Comparison of ENCODE assay signal across 8 cellular contexts in the genomic region with DNA sequence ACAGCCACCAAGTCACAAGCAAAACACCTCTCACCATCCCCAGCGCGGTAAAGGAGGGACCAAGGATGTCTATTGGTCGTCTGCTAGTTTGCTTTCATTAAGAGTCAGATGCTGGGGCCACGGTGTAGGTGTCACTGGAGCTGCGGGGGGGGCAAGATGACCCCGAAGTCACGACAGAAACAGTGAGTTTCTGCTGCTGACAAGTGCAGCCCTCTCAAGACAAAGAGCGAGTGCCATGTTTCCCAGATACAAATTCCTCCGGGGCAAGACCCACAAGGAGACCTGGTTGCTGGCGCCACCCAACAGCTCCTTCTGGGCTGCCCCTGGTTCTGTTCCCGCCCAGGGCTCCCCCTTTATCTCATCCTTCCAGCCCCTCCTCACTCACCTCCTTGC. TPM values are rescaled to one million over a fixed set of nuclear protein-coding genes. Genes with fewer than 3 reads are reported as not detected.
DNase-seq lines count a peak whose midpoint lies in the region; ATAC-seq, FAIRE-seq and TF ChIP-seq lines count a peak whose summit lies in the region.

No MANE protein-coding gene starts in this region.

- peak overlapping the region; percentile 85 to 96 for H3K9ac ChIP-seq in K562 (ENCODE audit: insufficient read depth in 1 of 2, low read depth in 2 of 2, low read length in 2 of 2)
- peak overlapping the region; percentile 82 to 90 for H3K9ac ChIP-seq in kidney (ENCODE audit: low read length in 2 of 2)

- FAIRE-seq in K562 (lab: Jason Lieb, UNC) (no peak), kidney (lab: Jason Lieb, UNC) (no peak)

- no peak for TF ChIP-seq POLR2A in K562 (conservative IDR thresholded peaks at IDR 0.05)

- in situ Hi-C loops in K562 (cut with MboI): no loop called here

- H3K4me1 ChIP-seq in K562 (replicated peaks in 1 of 2; ENCODE audit: control insufficient read depth in 2 of 2, insufficient read depth in 2 of 2, low read length in 2 of 2): peaks cover 2 to 8% of the 10 kb centered on the region in 2 experiments; a peak in 4 of 5 replicates
- no peaks in the 10 kb centered on the region for H3K4me1 ChIP-seq in kidney (ENCODE audit: control insufficient read depth in 1 of 2, insufficient read depth in 1 of 2, low read depth in 1 of 2, low read length in 2 of 2)

- 0% methylated on average over 8 of the region's 11 CpGs for WGBS in K562 (ENCODE audit: insufficient coverage, low coverage, missing lambda C conversion rate)

- BruUV-seq in K562 (replicated peaks; lab: Mats Ljungman, UMichigan): TSS peak; percentile 62

- no peak for TF ChIP-seq EP300 in K562 (IDR thresholded peaks at IDR 0.05; ENCODE audit: low read length)

- no peak for TF ChIP-seq RAD21 in K562 (CRISPR knock-in tag; conservative IDR thresholded peaks at IDR 0.05 in 1 of 2, IDR thresholded peaks at IDR 0.05 in 1 of 2)

- H3K4me3 ChIP-seq in GM12875 (ENCODE audit: low read depth, low read length): peak overlapping the region; percentile 95
- H3K4me3 ChIP-seq in K562: peak overlapping the region; percentile 99
- peak overlapping the region; percentile 70 to 86 for H3K4me3 ChIP-seq in kidney (ENCODE audit: low read length in 2 of 2)

- TF ChIP-seq CTCF in GM12875 (IDR thresholded peaks at IDR 0.05; ENCODE audit: borderline replicate concordance, insufficient read depth, low read depth, low read length) (no peak), K562 (IDR thresholded peaks at IDR 0.05 in 2 of 3, conservative IDR thresholded peaks at IDR 0.05 in 1 of 3; ENCODE audit: insufficient read depth in 2 of 3, low read depth in 1 of 3, low read length in 3 of 3) (no peak), kidney (IDR thresholded peaks at IDR 0.05; ENCODE audit: borderline replicate concordance, extremely low read depth, insufficient read depth) (no peak)

- POLR2A ChIA-PET in K562 (lab: Yijun Ruan, JAX): interaction anchor here (0.6 to 0.9 kb wide), 3 partner anchors 9 to 139 kb away, joined by 3 read pairs; no protein-coding TSS in a partner anchor

- peak overlapping the region; percentile 91; the same call in 1 of the 2 replicates for H2AFZ ChIP-seq in K562 (ENCODE audit: low read depth, low read length)

- no peaks in the 10 kb centered on the region for H3K9me1 ChIP-seq in K562 (ENCODE audit: control insufficient read depth, insufficient read depth, low read length)

- peaks cover 29% of the 10 kb centered on the region for H3K79me2 ChIP-seq in K562 (ENCODE audit: control insufficient read depth, insufficient read depth, low read length)

- peak overlapping the region; percentile 90 for H3K4me2 ChIP-seq in K562 (ENCODE audit: insufficient read depth, low read length)

- H3K27ac ChIP-seq in K562 (ENCODE audit: extremely low read depth, low read depth, low read length) (peak overlapping the region; percentile 83), kidney (ENCODE audit: low read depth in 2 of 2, low read length in 2 of 2) (no peak overlapping the region)

- no peaks in the 10 kb centered on the region for H4K20me1 ChIP-seq in K562 (replicated peaks; ENCODE audit: control insufficient read depth, insufficient read depth, low read length)

- no peaks in the 10 kb centered on the region for H3K27me3 ChIP-seq in K562 (ENCODE audit: control insufficient read depth in 2 of 2, insufficient read depth in 2 of 2, low read length in 2 of 2)

- ATAC-seq in HG02852 (IDR thresholded peaks at IDR 0.05; ENCODE audit: unreplicated experiment) (peak; percentile 13), K562 (peak; percentile 62)

- CTCF ChIA-PET in K562 (lab: Yijun Ruan, JAX; ENCODE audit: low intra/inter-chr PET ratio): interaction anchor here (0.7 kb wide), 1 partner anchor 59 kb away, joined by 3 read pairs; no protein-coding TSS in a partner anchor

- no peaks in the 10 kb centered on the region for H3K9me3 ChIP-seq in K562 (replicated peaks; ENCODE audit: control insufficient read depth, insufficient read depth, low read depth, low read length)
- no peaks in the 10 kb centered on the region for H3K9me3 ChIP-seq in kidney (ENCODE audit: control insufficient read depth in 1 of 2, low read length in 2 of 2)

- H3K36me3 ChIP-seq in K562 (ENCODE audit: control insufficient read depth, insufficient read depth, low read length): peaks cover 39% of the 10 kb centered on the region
- H3K36me3 ChIP-seq in kidney (ENCODE audit: control insufficient read depth in 1 of 2, insufficient read depth in 2 of 2, low read length in 2 of 2): peaks cover 0 to 9% of the 10 kb centered on the region in 2 donors

- intact Hi-C loops in K562 (cut with micrococcal nuclease) (loop anchor here (10.0 kb wide), 3 partner anchors 59 to 229 kb away; no protein-coding TSS in a partner anchor), kidney (cut with DNase I) (loop anchor here (10.0 kb wide), 1 partner anchor 111 kb away; no protein-coding TSS in a partner anchor)

- peak; percentile 19 for DNase-seq in RPMI8226
- peak in 2 of 4 experiments; percentile 31 to 44 for DNase-seq in K562 (ENCODE audit: extremely low read depth in 1 of 4, low spot score in 3 of 4)
- no peak for DNase-seq in kidney
- peak; percentile 17 to 23 for DNase-seq in stimulated activated CD4-positive, alpha-beta T cell treated with anti-CD3 and anti-CD28 coated beads, Interleukin-1b, Interleukin-23, amount 100 ng/mL, for 4 hours (ENCODE audit: low read depth in 2 of 2)
- no peak for DNase-seq in amniotic stem cell (lab: John Stamatoyannopoulos, UW)
- DNase-seq in islet precursor cell: no peak

TF ChIP-seq in K562, 482 proteins besides CTCF, POLR2A, EP300 and RAD21 (continues in another document):
- TF ChIP-seq SMARCE1 (IDR thresholded peaks at IDR 0.05): 0 out of 2 replicates have a peak, but pooled peaks have one; percentile 24

RNA-seq across cellular contexts. Expression of a gene that starts 0.7 kb away (rescaled TPM):
- total RNA-seq in K562 (2011; cell fraction: chromatin; rRNA removed; ENCODE audit: low replicate concordance): 47.1 and 120 TPM in 2 replicates
- 24.3 and 29.0 TPM in 2 replicates for total RNA-seq in K562 (2011; cell fraction: nucleolus; rRNA removed)
- total RNA-seq in K562 (2011; cell fraction: nucleoplasm; rRNA removed): 71.9 and 106 TPM in 2 replicates
- total RNA-seq in K562 (2014; rRNA removed) (11.9 and 13.0 TPM in 2 replicates), K562 (2014; rRNA removed; fragmentation: Illumina TruSeq; extraction: Trizol) (20.8 and 21.4 TPM in 2 replicates), K562 (2015; rRNA removed; fragmentation: Illumina TruSeq; extraction: Trizol) (15.0 and 17.9 TPM in 2 replicates), K562 (2021) (20.5 and 23.7 TPM in 2 replicates), kidney (41.5 TPM)
- polyA plus RNA-seq in K562 (2011; rRNA removed) (16.7 and 22.0 TPM in 2 replicates), K562 (2014; fragmentation: Illumina TruSeq; extraction: Trizol) (16.6 and 23.0 TPM in 2 replicates), K562 (2014; fragmentation: Nextera tagmentation; extraction: Ambion mirVana) (1 to 10 TPM; 3.1 to 5.8 TPM), K562 (2014; rRNA removed) (25.5 and 26.9 TPM in 2 replicates), kidney (ENCODE audit: insufficient read depth, low read depth, low replicate concordance) (14.5 TPM)
- polyA plus RNA-seq in K562 (2011; cell fraction: cytosol; rRNA removed): 4.4 and 8.3 TPM in 2 replicates
- 35.6 and 38.6 TPM in 2 replicates for polyA plus RNA-seq in K562 (2011; cell fraction: nucleus; rRNA removed)
- 15.5 and 16.0 TPM in 2 replicates for polyA plus RNA-seq in K562 (2012)
- 19.6 and 25.8 TPM in 2 replicates for polyA minus RNA-seq in K562 (2011; rRNA and poly(A)+ RNA removed)
- polyA minus RNA-seq in K562 (2011; cell fraction: cytosol; rRNA and poly(A)+ RNA removed): 5.0 and 8.9 TPM in 2 replicates
- 11.3 and 17.9 TPM in 2 replicates for polyA minus RNA-seq in K562 (2011; cell fraction: nucleus; rRNA and poly(A)+ RNA removed)

RNA-seq across cellular contexts. Expression of a gene that starts 44.4 kb away (rescaled TPM):
- total RNA-seq in K562 (2011; cell fraction: chromatin; rRNA removed; ENCODE audit: low replicate concordance): 17.8 and 20.9 TPM in 2 replicates
- 14.1 and 16.8 TPM in 2 replicates for total RNA-seq in K562 (2011; cell fraction: nucleolus; rRNA removed)
- 18.1 and 21.6 TPM in 2 replicates for total RNA-seq in K562 (2011; cell fraction: nucleoplasm; rRNA removed)
- total RNA-seq in K562 (2014; rRNA removed) (14.8 and 24.2 TPM in 2 replicates), K562 (2014; rRNA removed; fragmentation: Illumina TruSeq; extraction: Trizol) (19.8 and 20.1 TPM in 2 replicates), K562 (2015; rRNA removed; fragmentation: Illumina TruSeq; extraction: Trizol) (23.0 and 27.0 TPM in 2 replicates), K562 (2021) (17.0 and 18.5 TPM in 2 replicates), kidney (16.5 TPM)
- polyA plus RNA-seq in K562 (2011; rRNA removed) (45.3 and 49.9 TPM in 2 replicates), K562 (2014; fragmentation: Illumina TruSeq; extraction: Trizol) (18.2 and 19.3 TPM in 2 replicates), K562 (2014; fragmentation: Nextera tagmentation; extraction: Ambion mirVana) (100 to 1,000 TPM; 151 to 160 TPM), K562 (2014; rRNA removed) (27.6 and 33.3 TPM in 2 replicates), kidney (ENCODE audit: insufficient read depth, low read depth, low replicate concordance) (46.3 TPM)
- polyA plus RNA-seq in K562 (2011; cell fraction: cytosol; rRNA removed): 18.5 and 26.8 TPM in 2 replicates
- 19.2 and 31.3 TPM in 2 replicates for polyA plus RNA-seq in K562 (2011; cell fraction: nucleus; rRNA removed)
- 18.3 and 39.8 TPM in 2 replicates for polyA plus RNA-seq in K562 (2012)
- polyA minus RNA-seq in K562 (2011; rRNA and poly(A)+ RNA removed): 6.7 and 9.9 TPM in 2 replicates
- 3.2 and 4.3 TPM in 2 replicates for polyA minus RNA-seq in K562 (2011; cell fraction: cytosol; rRNA and poly(A)+ RNA removed)
- polyA minus RNA-seq in K562 (2011; cell fraction: nucleus; rRNA and poly(A)+ RNA removed): 5.3 and 7.1 TPM in 2 replicates

RNA-seq across cellular contexts. Expression of a gene that starts 47.5 kb away (rescaled TPM):
- total RNA-seq in K562 (2011; cell fraction: chromatin; rRNA removed; ENCODE audit: low replicate concordance): 11.8 and 29.1 TPM in 2 replicates
- total RNA-seq in K562 (2011; cell fraction: nucleolus; rRNA removed): 17.0 TPM in 2 replicates
- 12.7 and 13.1 TPM in 2 replicates for total RNA-seq in K562 (2011; cell fraction: nucleoplasm; rRNA removed)
- total RNA-seq in K562 (2014; rRNA removed) (4.9 and 6.2 TPM in 2 replicates), K562 (2014; rRNA removed; fragmentation: Illumina TruSeq; extraction: Trizol) (1.7 and 2.2 TPM in 2 replicates), K562 (2015; rRNA removed; fragmentation: Illumina TruSeq; extraction: Trizol) (4.4 and 4.5 TPM in 2 replicates), K562 (2021) (6.7 and 7.5 TPM in 2 replicates), kidney (6.0 TPM)
- polyA plus RNA-seq in K562 (2011; rRNA removed) (5.7 and 6.5 TPM in 2 replicates), K562 (2014; fragmentation: Illumina TruSeq; extraction: Trizol) (5.1 and 6.5 TPM in 2 replicates), K562 (2014; fragmentation: Nextera tagmentation; extraction: Ambion mirVana) (under 1 TPM; 0.34 to 0.59 TPM), K562 (2014; rRNA removed) (6.1 and 7.4 TPM in 2 replicates), kidney (ENCODE audit: insufficient read depth, low read depth, low replicate concordance) (2.6 TPM)
- polyA plus RNA-seq in K562 (2011; cell fraction: cytosol; rRNA removed): 5.0 and 7.4 TPM in 2 replicates
- polyA plus RNA-seq in K562 (2011; cell fraction: nucleus; rRNA removed): 17.5 and 25.4 TPM in 2 replicates
- polyA plus RNA-seq in K562 (2012): 4.1 and 4.9 TPM in 2 replicates
- polyA minus RNA-seq in K562 (2011; rRNA and poly(A)+ RNA removed): 3.5 and 4.8 TPM in 2 replicates
- polyA minus RNA-seq in K562 (2011; cell fraction: cytosol; rRNA and poly(A)+ RNA removed): 3.2 and 4.5 TPM in 2 replicates
- 7.5 and 8.2 TPM in 2 replicates for polyA minus RNA-seq in K562 (2011; cell fraction: nucleus; rRNA and poly(A)+ RNA removed)

Comparison
In these comparisons a context has a peak if more than half of its experiments do, and no peak if none do; other contexts are left out.
1. DNase-seq: peak in RPMI8226 (single experiment) and stimulated activated CD4-positive, alpha-beta T cell treated with anti-CD3 and anti-CD28 coated beads, Interleukin-1b, Interleukin-23, amount 100 ng/mL, for 4 hours (2 of 2); none in kidney (single experiment), amniotic stem cell (single experiment) and islet precursor cell (single experiment).
2. Peak in every context shown above with its lines, with median percentiles within 50 percentile points of each other: H3K4me3 ChIP-seq.